ENCODE assay signal across 8 cellular contexts in genomic region chr22:40534379-40535188, GRCh38.
DNase-seq lines count a peak whose midpoint lies in the region; ATAC-seq and TF ChIP-seq lines count a peak whose summit lies in the region.

No MANE protein-coding gene starts in this region.

- H3K4me1 Mint-ChIP-seq in HFFc6 (ENCODE audit: low read depth) (peaks cover 60% of the 10 kb centered on the region), WTC11 (peaks cover 37% of the 10 kb centered on the region)
- H3K4me1 Mint-ChIP-seq in stimulated activated memory B cell treated with anti-CD40 and anti-IgM and Interleukin-4, amounts not matched to agents 10 μg/mL and 1 μg/mL and 100 μg/mL, for 72 hours: peaks cover 52% of the 10 kb centered on the region

- H3K9me3 Mint-ChIP-seq in HFFc6 (no peaks in the 10 kb centered on the region), WTC11 (no peaks in the 10 kb centered on the region)
- no peaks in the 10 kb centered on the region for H3K9me3 Mint-ChIP-seq in stimulated activated memory B cell treated with anti-CD40 and anti-IgM and Interleukin-4, amounts not matched to agents 10 μg/mL and 1 μg/mL and 100 μg/mL, for 72 hours

- H3K4me3 Mint-ChIP-seq in HFFc6: peak overlapping the region; percentile 89
- peak overlapping the region; percentile 25 for H3K4me3 Mint-ChIP-seq in WTC11
- H3K4me3 Mint-ChIP-seq in stimulated activated memory B cell treated with anti-CD40 and anti-IgM and Interleukin-4, amounts not matched to agents 10 μg/mL and 1 μg/mL and 100 μg/mL, for 72 hours: peak overlapping the region; percentile 11

- H3K27me3 Mint-ChIP-seq in HFFc6 (ENCODE audit: insufficient read depth) (no peaks in the 10 kb centered on the region), WTC11 (ENCODE audit: low read depth) (no peaks in the 10 kb centered on the region)
- H3K27me3 Mint-ChIP-seq in stimulated activated memory B cell treated with anti-CD40 and anti-IgM and Interleukin-4, amounts not matched to agents 10 μg/mL and 1 μg/mL and 100 μg/mL, for 72 hours: no peaks in the 10 kb centered on the region

- DNase-seq in AG08395 (ENCODE audit: low spot score) (peak; percentile 73), HFFc6 (peak; percentile 61), WTC11 (ENCODE audit: low spot score) (no peak), Right ventricle myocardium superior (no peak), NCI-H226 (no peak), NCI-H1417 (lab: John Stamatoyannopoulos, UW) (no peak), D341Med (ENCODE audit: low spot score) (no peak)

- POLR2A ChIA-PET in WTC11 (lab: Charles Lee): interaction anchor here (0.8 kb wide), 1 partner anchor 102 kb away, joined by 3 read pairs; the partner anchor contains the start of gene MRTFA

- ATAC-seq in WTC11: peak; percentile 71
- ATAC-seq in Right ventricle myocardium superior (ENCODE audit: poor library complexity): peak; percentile 53
- peak; percentile 27 for ATAC-seq in stimulated activated memory B cell treated with anti-CD40 and anti-IgM and Interleukin-4, amounts not matched to agents 10 μg/mL and 1 μg/mL and 100 μg/mL, for 72 hours

- intact Hi-C loops in Right ventricle myocardium superior (cut with DNase I): no loop called here

- TF ChIP-seq CTCF in HFFc6 (IDR thresholded peaks at IDR 0.05) (no peak), WTC11 (IDR thresholded peaks at IDR 0.05) (no peak)

- CTCF ChIA-PET in WTC11 (lab: Charles Lee): interaction anchor here (0.5 to 2.6 kb wide), 10 partner anchors 9 to 225 kb away, joined by 3 to 33 read pairs (median 4); no protein-coding TSS in a partner anchor

- no peaks in the 10 kb centered on the region; the same call in 1 of the 2 replicates for H3K36me3 Mint-ChIP-seq in HFFc6 (ENCODE audit: low read depth)
- H3K36me3 Mint-ChIP-seq in WTC11: peaks cover 13% of the 10 kb centered on the region
- no peaks in the 10 kb centered on the region for H3K36me3 Mint-ChIP-seq in stimulated activated memory B cell treated with anti-CD40 and anti-IgM and Interleukin-4, amounts not matched to agents 10 μg/mL and 1 μg/mL and 100 μg/mL, for 72 hours

- H3K27ac Mint-ChIP-seq in HFFc6 (peak overlapping the region; percentile 85), WTC11 (peak overlapping the region; percentile 93)
- H3K27ac Mint-ChIP-seq in stimulated activated memory B cell treated with anti-CD40 and anti-IgM and Interleukin-4, amounts not matched to agents 10 μg/mL and 1 μg/mL and 100 μg/mL, for 72 hours: peak overlapping the region; percentile 76

TF ChIP-seq in WTC11, 78 proteins besides CTCF, POLR2A, EP300 and RAD21:
- no peak for TF ChIP-seq RORB (CRISPR knock-in tag; IDR thresholded peaks at IDR 0.05)
- TF ChIP-seq MLX (CRISPR knock-in tag; IDR thresholded peaks at IDR 0.05): no peak
- peak; percentile 72; the same call in 1 of the 2 replicates for TF ChIP-seq GTF2I (CRISPR knock-in tag; conservative IDR thresholded peaks at IDR 0.05)
- TF ChIP-seq ZNF121 (CRISPR knock-in tag; IDR thresholded peaks at IDR 0.05): peak; percentile 99
TF ChIP-seq in WTC11: peak in this region for 2.

Comparison
In these comparisons a context has a peak if more than half of its experiments do, and no peak if none do; other contexts are left out.
1. DNase-seq: peak in AG08395 (single experiment) and HFFc6 (single experiment); none in WTC11 (single experiment), Right ventricle myocardium superior (single experiment), NCI-H226 (single experiment), NCI-H1417 (0 of 3) and D341Med (single experiment).
2. H3K4me3 Mint-ChIP-seq: peak in every context shown above with its lines; median percentile 89 in HFFc6; 25 in WTC11; 11 in stimulated activated memory B cell treated with anti-CD40 and anti-IgM and Interleukin-4, amounts not matched to agents 10 μg/mL and 1 μg/mL and 100 μg/mL, for 72 hours.
3. Peak in every context shown above with its lines, with median percentiles within 50 percentile points of each other: H3K27ac Mint-ChIP-seq and ATAC-seq.